In genomic region chr20:49850463-49851233, GRCh38 we compare ENCODE assay signal across 11 cellular contexts. TPM values are rescaled to one million over a fixed set of nuclear protein-coding genes. Genes with fewer than 3 reads are reported as not detected.
DNase-seq lines count a peak whose midpoint lies in the region; ATAC-seq and TF ChIP-seq lines count a peak whose summit lies in the region.
"Had no signal": no experiment of that assay in that cellular context is flagged by ENCODE, and none has a peak within 500 bp of the region (broad histone marks: within the 10 kb centered on the region; RNA-seq: fewer than 3 reads in every experiment).

No MANE protein-coding gene starts in this region.

- H3K18ac ChIP-seq in neuronal stem cell (ENCODE audit: low read length) = no peak overlapping the region

- no peak overlapping the region for H4K91ac ChIP-seq in neuronal stem cell (ENCODE audit: low read depth, low read length, poor library complexity)

- peaks cover 28 to 34% of the 10 kb centered on the region in 2 donors for H3K4me1 ChIP-seq in gastrocnemius medialis
- peaks cover 3 to 39% of the 10 kb centered on the region in 2 donors for H3K4me1 ChIP-seq in neuronal stem cell (ENCODE audit: control insufficient read depth in 2 of 2, insufficient read depth in 1 of 2, low read depth in 1 of 2, low read length in 2 of 2)
- H3K4me1 ChIP-seq: colonic mucosa had no signal

- no peak for ATAC-seq in gastrocnemius medialis

- no peak overlapping the region for H3K23ac ChIP-seq in neuronal stem cell (ENCODE audit: low read depth, low read length, poor library complexity)

- no peak overlapping the region for H2AFZ ChIP-seq in neuronal stem cell (ENCODE audit: low read length)

- H3K4me2 ChIP-seq in neuronal stem cell (ENCODE audit: insufficient read depth, low read length, poor library complexity, severe bottlenecking) = no peak overlapping the region

- intact Hi-C loops in gastrocnemius medialis (cut with DNase I; ENCODE audit: low total_unique reads) = no loop called here

- H3K79me1 ChIP-seq in neuronal stem cell (ENCODE audit: low read depth, low read length) = no peaks in the 10 kb centered on the region

- no peaks in the 10 kb centered on the region for H3K9me3 ChIP-seq in SK-N-MC (ENCODE audit: low read depth, low read length)
- no peaks in the 10 kb centered on the region for H3K9me3 ChIP-seq in gastrocnemius medialis
- no peaks in the 10 kb centered on the region for H3K9me3 ChIP-seq in neuronal stem cell (replicated peaks in 1 of 2; ENCODE audit: control insufficient read depth in 2 of 2, insufficient read depth in 1 of 2, low read depth in 1 of 2, low read length in 2 of 2)
- H3K9me3 ChIP-seq: colonic mucosa had no signal

- H2BK15ac ChIP-seq in neuronal stem cell (ENCODE audit: low read length) = no peak overlapping the region

- no peak overlapping the region for H3K14ac ChIP-seq in neuronal stem cell (ENCODE audit: low read length)

- H3K27me3 ChIP-seq in gastrocnemius medialis (no peaks in the 10 kb centered on the region), neuronal stem cell (ENCODE audit: control insufficient read depth in 3 of 3, insufficient read depth in 3 of 3, low read depth in 1 of 3, low read length in 3 of 3) (no peaks in the 10 kb centered on the region), H7 (ENCODE audit: control insufficient read depth, insufficient read depth, low read length) (no peaks in the 10 kb centered on the region)
- H3K27me3 ChIP-seq: colonic mucosa had no signal

- DNase-seq in DMS79 treated with DMSO at 0.1 percent for 48 hours (lab: John Stamatoyannopoulos, UW) (peak; percentile 13), SK-N-MC (ENCODE audit: low read depth, low spot score) (no peak), fibroblast of gingiva (ENCODE audit: low read depth) (peak; percentile 30), gastrocnemius medialis (no peak), GM19238 (ENCODE audit: insufficient read length, low spot score) (no peak), neuronal stem cell (ENCODE audit: low spot score) (no peak), H7 (no peak)
- DNase-seq: colonic mucosa, IMR-90, mesendoderm, NCI-H2029 treated with DMSO at 0.1 percent for 48 hours had no signal

- H3K36me3 ChIP-seq in SK-N-MC (ENCODE audit: insufficient read depth, low read length) = peaks cover 3% of the 10 kb centered on the region; the same call in 1 of the 2 replicates
- H3K36me3 ChIP-seq in gastrocnemius medialis = peaks cover 0 to 32% of the 10 kb centered on the region in 2 donors
- peaks cover 3 to 28% of the 10 kb centered on the region in 2 donors for H3K36me3 ChIP-seq in neuronal stem cell (replicated peaks in 1 of 2; ENCODE audit: control insufficient read depth in 2 of 2, insufficient read depth in 2 of 2, low read length in 2 of 2)
- no peaks in the 10 kb centered on the region; the same call in none of the 2 replicates for H3K36me3 ChIP-seq in H7 (replicated peaks; ENCODE audit: control insufficient read depth, insufficient read depth, low read length)

- H2BK5ac ChIP-seq in neuronal stem cell (ENCODE audit: low read length) = no peak overlapping the region

- no peak for TF ChIP-seq CTCF in gastrocnemius medialis (IDR thresholded peaks at IDR 0.05 in 4 of 5, conservative IDR thresholded peaks at IDR 0.05 in 1 of 5)

- H3K4me3 ChIP-seq in SK-N-MC = no peak overlapping the region
- no peak overlapping the region for H3K4me3 ChIP-seq in gastrocnemius medialis
- H3K4me3 ChIP-seq in neuronal stem cell (ENCODE audit: low read length in 2 of 2) = no peak overlapping the region
- H3K4me3 ChIP-seq in H7 (ENCODE audit: insufficient read depth, low read depth, low read length) = no peak overlapping the region
- H3K4me3 ChIP-seq: colonic mucosa had no signal

- H2AK5ac ChIP-seq in neuronal stem cell (ENCODE audit: low read depth, low read length) = no peak overlapping the region

- H3K9ac ChIP-seq in SK-N-MC (ENCODE audit: insufficient read length) (no peak overlapping the region), neuronal stem cell (ENCODE audit: low read depth, low read length, poor library complexity) (no peak overlapping the region)

- no peak overlapping the region for H3K4ac ChIP-seq in neuronal stem cell (ENCODE audit: low read length)

- no peak for TF ChIP-seq POLR2A in gastrocnemius medialis (IDR thresholded peaks at IDR 0.05)

- WGBS in neuronal stem cell (ENCODE audit: extremely low coverage in 2 of 2, insufficient read length in 2 of 2, insufficient replicate concordance in 1 of 2), 2 donors = no CpG with 5 or more reads among the region's 8 CpGs

- in situ Hi-C loops in gastrocnemius medialis (cut with MboI; ENCODE audit: low sequenced_read_pairs in 4 of 4) = loop anchor here in 1 of 4 donors (25.0 kb wide), 1 partner anchor 513 kb away; no protein-coding TSS in a partner anchor

- no peak overlapping the region for H2BK120ac ChIP-seq in neuronal stem cell (ENCODE audit: low read depth, low read length)

- H3K27ac ChIP-seq in SK-N-MC (peak overlapping the region; percentile 30; the same call in 1 of the 2 replicates), gastrocnemius medialis (peak overlapping the region; percentile 63 to 81 (median 78)), neuronal stem cell (replicated peaks; ENCODE audit: low read length) (no peak overlapping the region)
- H3K27ac ChIP-seq: colonic mucosa had no signal

- H4K8ac ChIP-seq in neuronal stem cell (ENCODE audit: low read depth, low read length) = no peak overlapping the region

- H2BK12ac ChIP-seq in neuronal stem cell (ENCODE audit: low read length) = no peak overlapping the region

RNA-seq across cellular contexts. Expression of gene SLC9A8, which starts 38.0 kb away (rescaled TPM):
- 10 to 100 TPM; 12.4 to 20.4 (median 15.1) TPM for total RNA-seq in gastrocnemius medialis
- polyA plus RNA-seq in neuronal stem cell (2013, experiment 1 of 2) = 2.9 TPM
- 2.7 TPM for polyA plus RNA-seq in neuronal stem cell (2013, experiment 2 of 2)
- total RNA-seq in H7 (2014; rRNA removed; shearing (Covaris generic)) = 6.4 and 6.7 TPM in 2 replicates

Comparison
In these comparisons a context has a peak if more than half of its experiments do, and no peak if none do; other contexts are left out.
1. DNase-seq: peak in DMS79 treated with DMSO at 0.1 percent for 48 hours (single experiment) and fibroblast of gingiva (single experiment); none in SK-N-MC (single experiment), gastrocnemius medialis (0 of 2), GM19238 (single experiment), neuronal stem cell (single experiment) and H7 (single experiment).